In genomic region chr6:158572653-158573541, GRCh38 we compare ENCODE assay signal across 2 cellular contexts.
TF ChIP-seq lines count a peak whose summit lies in the region.

No MANE protein-coding gene starts in this region.

TF ChIP-seq in GM12878, 131 proteins besides CTCF, POLR2A, EP300 and RAD21:
- TF ChIP-seq MTA2 (IDR thresholded peaks at IDR 0.05; ENCODE audit: low read depth) (no peak), NKRF (conservative IDR thresholded peaks at IDR 0.05) (no peak), CHD1 (IDR thresholded peaks at IDR 0.05; ENCODE audit: low read depth, low read length) (no peak), TCF3 (IDR thresholded peaks at IDR 0.05; ENCODE audit: borderline replicate concordance, insufficient read depth, low read depth, low read length) (no peak)

TF ChIP-seq in HepG2, 621 proteins besides CTCF, POLR2A, EP300 and RAD21 (continues in another document):
- TF ChIP-seq CBX5 (CRISPR knock-in tag; IDR thresholded peaks at IDR 0.05; ENCODE audit: borderline replicate concordance): 0 out of 2 replicates have a peak, but pooled peaks have one; percentile 18
- TF ChIP-seq CHD2 (IDR thresholded peaks at IDR 0.05; ENCODE audit: low read depth, low read length): no peak
- TF ChIP-seq PBX2 (CRISPR knock-in tag; IDR thresholded peaks at IDR 0.05): no peak
- TF ChIP-seq ZNF281 (CRISPR knock-in tag; IDR thresholded peaks at IDR 0.05; ENCODE audit: borderline replicate concordance): no peak
- no peak for TF ChIP-seq HNRNPK (IDR thresholded peaks at IDR 0.05; ENCODE audit: low read depth, low read length, poor library complexity, severe bottlenecking)
- TF ChIP-seq ZNF383 (CRISPR knock-in tag; IDR thresholded peaks at IDR 0.05; ENCODE audit: borderline replicate concordance): 0 out of 2 replicates have a peak, but pooled peaks have one; percentile 97
- TF ChIP-seq ZNF768 (CRISPR knock-in tag; IDR thresholded peaks at IDR 0.05): no peak
- no peak for TF ChIP-seq PRMT3 (CRISPR knock-in tag; IDR thresholded peaks at IDR 0.05; ENCODE audit: borderline replicate concordance, low read depth)
- 0 out of 2 replicates have a peak, but pooled peaks have one; percentile 10 for TF ChIP-seq THYN1 (CRISPR knock-in tag; IDR thresholded peaks at IDR 0.05; ENCODE audit: borderline replicate concordance, low read depth)
- TF ChIP-seq YEATS4 (CRISPR knock-in tag; IDR thresholded peaks at IDR 0.05; ENCODE audit: borderline replicate concordance): no peak
- TF ChIP-seq ZNF629 (CRISPR knock-in tag; conservative IDR thresholded peaks at IDR 0.05): no peak
- TF ChIP-seq ZNF652 (CRISPR knock-in tag; IDR thresholded peaks at IDR 0.05; ENCODE audit: borderline replicate concordance, low read depth): no peak
- TF ChIP-seq TIGD3 (CRISPR knock-in tag; IDR thresholded peaks at IDR 0.05; ENCODE audit: borderline replicate concordance): no peak
- TF ChIP-seq GFI1 (CRISPR knock-in tag; IDR thresholded peaks at IDR 0.05; ENCODE audit: borderline replicate concordance): no peak
- no peak for TF ChIP-seq GATA4 (IDR thresholded peaks at IDR 0.05; ENCODE audit: borderline replicate concordance, low read depth)
- TF ChIP-seq ZNF782 (CRISPR knock-in tag; IDR thresholded peaks at IDR 0.05; ENCODE audit: borderline replicate concordance): no peak
- no peak for TF ChIP-seq KDM5A (IDR thresholded peaks at IDR 0.05; ENCODE audit: borderline replicate concordance, low read length)
- no peak for TF ChIP-seq MAFF (IDR thresholded peaks at IDR 0.05; ENCODE audit: low read depth, low read length)
- peak; percentile 66; the same call in 1 of the 2 replicates for TF ChIP-seq PCBP1 (IDR thresholded peaks at IDR 0.05; ENCODE audit: borderline replicate concordance, low read depth, low read length)
- TF ChIP-seq SUZ12 (IDR thresholded peaks at IDR 0.05; ENCODE audit: low read depth, low read length): no peak
- no peak for TF ChIP-seq TBP (CRISPR knock-in tag; IDR thresholded peaks at IDR 0.05)
- no peak for TF ChIP-seq ZNF724P (CRISPR knock-in tag; IDR thresholded peaks at IDR 0.05; ENCODE audit: borderline replicate concordance)
- TF ChIP-seq TCF7 (IDR thresholded peaks at IDR 0.05; ENCODE audit: low read depth): no peak
- TF ChIP-seq SMARCE1 (IDR thresholded peaks at IDR 0.05; ENCODE audit: borderline replicate concordance): no peak
- no peak for TF ChIP-seq GMEB1 (CRISPR knock-in tag; IDR thresholded peaks at IDR 0.05; ENCODE audit: borderline replicate concordance)
- TF ChIP-seq ZFY (CRISPR knock-in tag; IDR thresholded peaks at IDR 0.05): no peak
- TF ChIP-seq ZNF576 (CRISPR knock-in tag; IDR thresholded peaks at IDR 0.05): no peak
- TF ChIP-seq HNRNPLL (IDR thresholded peaks at IDR 0.05; ENCODE audit: low read depth, low read length, poor library complexity, severe bottlenecking): no peak
- peak; percentile 66 for TF ChIP-seq ZBTB33 (CRISPR knock-in tag; IDR thresholded peaks at IDR 0.05)
- TF ChIP-seq PATZ1 (CRISPR knock-in tag; IDR thresholded peaks at IDR 0.05): 0 out of 2 replicates have a peak, but pooled peaks have one; percentile 9
- TF ChIP-seq MAX (IDR thresholded peaks at IDR 0.05): 0 out of 2 replicates have a peak, but pooled peaks have one; percentile 20
- TF ChIP-seq POLR2G (IDR thresholded peaks at IDR 0.05; ENCODE audit: low read depth, low read length): no peak
- TF ChIP-seq ZMYM4 (CRISPR knock-in tag; IDR thresholded peaks at IDR 0.05): 0 out of 2 replicates have a peak, but pooled peaks have one; percentile 41
- 0 out of 2 replicates have a peak, but pooled peaks have one; percentile 52 for TF ChIP-seq ZNF30 (CRISPR knock-in tag; IDR thresholded peaks at IDR 0.05)
- no peak for TF ChIP-seq ZMYM3 (CRISPR knock-in tag; IDR thresholded peaks at IDR 0.05)
- TF ChIP-seq ZNF382 (CRISPR knock-in tag; IDR thresholded peaks at IDR 0.05; ENCODE audit: borderline replicate concordance): no peak
- no peak for TF ChIP-seq ZNF879 (CRISPR knock-in tag; IDR thresholded peaks at IDR 0.05)
- TF ChIP-seq ZNF773 (CRISPR knock-in tag; IDR thresholded peaks at IDR 0.05; ENCODE audit: borderline replicate concordance): no peak
- TF ChIP-seq JUN (CRISPR knock-in tag; IDR thresholded peaks at IDR 0.05): peak; percentile 4; the same call in 1 of the 2 replicates
- TF ChIP-seq SPEN (CRISPR knock-in tag; IDR thresholded peaks at IDR 0.05; ENCODE audit: low read depth): 0 out of 2 replicates have a peak, but pooled peaks have one; percentile 10
- no peak for TF ChIP-seq GMEB2 (CRISPR knock-in tag; IDR thresholded peaks at IDR 0.05; ENCODE audit: low read depth)
- 0 out of 2 replicates have a peak, but pooled peaks have one; percentile 38 for TF ChIP-seq ZNF414 (CRISPR knock-in tag; IDR thresholded peaks at IDR 0.05)
- TF ChIP-seq ZSCAN22 (CRISPR knock-in tag; IDR thresholded peaks at IDR 0.05): 0 out of 2 replicates have a peak, but pooled peaks have one; percentile 6
- TF ChIP-seq ZNF800 (CRISPR knock-in tag; IDR thresholded peaks at IDR 0.05): no peak
- no peak for TF ChIP-seq CBX1 (IDR thresholded peaks at IDR 0.05; ENCODE audit: low read depth)
- TF ChIP-seq REL (CRISPR knock-in tag; conservative IDR thresholded peaks at IDR 0.05): peak; percentile 0; the same call in 1 of the 2 replicates
- no peak for TF ChIP-seq ZNF205 (CRISPR knock-in tag; IDR thresholded peaks at IDR 0.05)
- TF ChIP-seq TBX2 (CRISPR knock-in tag; IDR thresholded peaks at IDR 0.05; ENCODE audit: borderline replicate concordance): no peak
- no peak for TF ChIP-seq ZNF101 (CRISPR knock-in tag; IDR thresholded peaks at IDR 0.05; ENCODE audit: borderline replicate concordance, low read depth)
- no peak for TF ChIP-seq HHEX (CRISPR knock-in tag; IDR thresholded peaks at IDR 0.05)
- TF ChIP-seq NFE2 (CRISPR knock-in tag; IDR thresholded peaks at IDR 0.05): no peak
